In genomic region chr5:65264420-65264819, GRCh38 we compare ENCODE assay signal across 25 cellular contexts.
"Had no signal": no experiment of that assay in that cellular context is flagged by ENCODE, and none has a peak within 500 bp of the region (broad histone marks: within the 10 kb centered on the region; RNA-seq: fewer than 3 reads in every experiment).

No MANE protein-coding gene starts in this region.

- H3K27me3 Mint-ChIP-seq: activated naive CD4-positive, alpha-beta T cell treated with anti-CD3 and anti-CD28 coated beads, Interleukin-2, amount 10 ng/mL, durations not matched to agents 7 days and 5 days; activated naive CD8-positive, alpha-beta T cell treated with anti-CD3 and anti-CD28 coated beads for 36 hours had no signal

- H3K4me1 Mint-ChIP-seq: activated CD4-positive, alpha-beta memory T cell treated with anti-CD3 and anti-CD28 coated beads, Interleukin-2, amount 10 ng/mL, durations not matched to agents 7 days and 5 days; activated CD4-positive, alpha-beta T cell treated with anti-CD3 and anti-CD28 coated beads for 36 hours; activated naive CD4-positive, alpha-beta T cell treated with anti-CD3 and anti-CD28 coated beads, Interleukin-2, amount 10 ng/mL, durations not matched to agents 7 days and 5 days; activated naive CD8-positive, alpha-beta T cell treated with anti-CD3 and anti-CD28 coated beads for 36 hours had no signal

- H3K36me3 ChIP-seq: MG63, Peyer's patch, SJCRH30 had no signal

- H3K36me3 Mint-ChIP-seq: activated naive CD4-positive, alpha-beta T cell treated with anti-CD3 and anti-CD28 coated beads, Interleukin-2, amount 10 ng/mL, durations not matched to agents 7 days and 5 days had no signal

- ATAC-seq: activated CD4-positive, alpha-beta T cell treated with anti-CD3 and anti-CD28 coated beads for 36 hours; activated T-cell treated with anti-CD3 and anti-CD28 coated beads, Interleukin-2, amount 50 U/mL, for 72 hours had no signal

- H3K9me3 ChIP-seq: MG63, Peyer's patch, SK-N-SH had no signal

- H3K4me3 ChIP-seq: MG63, Peyer's patch, SJCRH30 had no signal

- H3K27ac Mint-ChIP-seq: activated CD4-positive, alpha-beta memory T cell treated with anti-CD3 and anti-CD28 coated beads, Interleukin-2, amount 10 ng/mL, durations not matched to agents 7 days and 5 days; activated CD4-positive, alpha-beta T cell treated with anti-CD3 and anti-CD28 coated beads for 36 hours; activated naive CD4-positive, alpha-beta T cell treated with anti-CD3 and anti-CD28 coated beads, Interleukin-2, amount 10 ng/mL, durations not matched to agents 7 days and 5 days; activated naive CD8-positive, alpha-beta T cell treated with anti-CD3 and anti-CD28 coated beads for 36 hours; activated T-cell treated with anti-CD3 and anti-CD28 coated beads, Interleukin-2, amount 50 U/mL, for 72 hours; activated T-helper 2 cell treated with anti-CD3 and anti-CD28 coated beads, Interferon-gamma antibody, Interleukin-2, Interleukin-4, amounts not matched to agents 10 μg/mL and 5 μg/mL and 100 μg/mL, durations not matched to agents 14 hours and 24 hours and 36 hours had no signal

- H3K27ac ChIP-seq: Peyer's patch, RWPE1, SJCRH30, VCaP had no signal

- H3K9ac ChIP-seq: SK-N-SH had no signal

- DNase-seq: activated CD4-positive, alpha-beta memory T cell treated with anti-CD3 and anti-CD28 coated beads, Interleukin-2, amount 10 ng/mL, durations not matched to agents 7 days and 5 days; activated CD4-positive, alpha-beta T cell treated with anti-CD3 and anti-CD28 coated beads for 36 hours; activated CD4-positive, alpha-beta T cell treated with anti-CD3 and anti-CD28 coated beads, Interleukin-2, amount 50 U/mL, for 1 hour; activated gamma-delta T cell treated with Interleukin-2 at 50 U/mL for 16 hours; activated naive CD4-positive, alpha-beta T cell treated with anti-CD3 and anti-CD28 coated beads, Interleukin-2, amount 10 ng/mL, durations not matched to agents 7 days and 5 days; activated naive CD8-positive, alpha-beta T cell treated with anti-CD3 and anti-CD28 coated beads for 36 hours; activated T-cell treated with anti-CD3 and anti-CD28 coated beads, Interleukin-2, amount 50 U/mL, for 72 hours; MG63; MV-4-11; NCI-H1092 treated with DMSO at 0.1 percent for 48 hours; NCI-H1417 treated with DMSO at 0.1 percent for 48 hours; NCI-H1694; NCI-H2029; NCI-H226; NCI-H526 treated with DMSO at 0.1 percent for 48 hours; NK-92 treated with Interleukin-12 subunit alpha and Interleukin-12 subunit beta, amount 100 ng/mL, for 24 hours; OCI-M1; Peyer's patch; Right ventricle myocardium superior; SJCRH30; SK-N-SH; T-helper 1 cell had no signal

- H3K27me3 ChIP-seq: MG63, Peyer's patch, SJCRH30 had no signal

- H3K4me3 Mint-ChIP-seq: activated CD4-positive, alpha-beta memory T cell treated with anti-CD3 and anti-CD28 coated beads, Interleukin-2, amount 10 ng/mL, durations not matched to agents 7 days and 5 days; activated CD4-positive, alpha-beta T cell treated with anti-CD3 and anti-CD28 coated beads for 36 hours; activated naive CD4-positive, alpha-beta T cell treated with anti-CD3 and anti-CD28 coated beads, Interleukin-2, amount 10 ng/mL, durations not matched to agents 7 days and 5 days; activated naive CD8-positive, alpha-beta T cell treated with anti-CD3 and anti-CD28 coated beads for 36 hours; activated T-cell treated with anti-CD3 and anti-CD28 coated beads, Interleukin-2, amount 50 U/mL, for 72 hours had no signal

- H3K9me3 Mint-ChIP-seq: activated CD4-positive, alpha-beta memory T cell treated with anti-CD3 and anti-CD28 coated beads, Interleukin-2, amount 10 ng/mL, durations not matched to agents 7 days and 5 days; activated naive CD4-positive, alpha-beta T cell treated with anti-CD3 and anti-CD28 coated beads, Interleukin-2, amount 10 ng/mL, durations not matched to agents 7 days and 5 days; activated naive CD8-positive, alpha-beta T cell treated with anti-CD3 and anti-CD28 coated beads for 36 hours; activated T-cell treated with anti-CD3 and anti-CD28 coated beads, Interleukin-2, amount 50 U/mL, for 72 hours; activated T-helper 2 cell treated with anti-CD3 and anti-CD28 coated beads, Interferon-gamma antibody, Interleukin-2, Interleukin-4, amounts not matched to agents 10 μg/mL and 5 μg/mL and 100 μg/mL, durations not matched to agents 14 hours and 24 hours and 36 hours had no signal
